ENCODE assay signal across 1 cellular context in genomic region chr20:48816282-48816860, GRCh38.
TF ChIP-seq lines count a peak whose summit lies in the region.

No MANE protein-coding gene starts in this region.

TF ChIP-seq in K562, 482 proteins besides CTCF, POLR2A, EP300 and RAD21:
- TF ChIP-seq ZNF134 (CRISPR knock-in tag; conservative IDR thresholded peaks at IDR 0.05) (peak; percentile 93), TFE3 (CRISPR knock-in tag; IDR thresholded peaks at IDR 0.05) (no peak)
